In genomic region chr19:28075229-28075628, GRCh38 we compare ENCODE assay signal across 31 cellular contexts.
"Had no signal": no experiment of that assay in that cellular context is flagged by ENCODE, and none has a peak within 500 bp of the region (broad histone marks: within the 10 kb centered on the region; RNA-seq: fewer than 3 reads in every experiment).

No MANE protein-coding gene starts in this region.

- H3K9me3 ChIP-seq: MG63 had no signal

- H3K36me3 ChIP-seq: MG63 had no signal

- ATAC-seq: activated CD8-positive, alpha-beta memory T cell treated with anti-CD3 and anti-CD28 coated beads, Interleukin-2, amount 10 ng/mL, durations not matched to agents 7 days and 5 days; activated naive CD8-positive, alpha-beta T cell treated with anti-CD3 and anti-CD28 coated beads, Interleukin-2, amount 50 U/mL, for 24 hours; PC-3; Right ventricle myocardium inferior; SK-N-SH treated with all-trans-retinoic acid at 6 μM for 48 hours had no signal

- H3K4me3 ChIP-seq: MG63 had no signal

- DNase-seq: activated B cell treated with CpG ODN at 0.5 μM for 24 hours; activated CD4-positive, alpha-beta memory T cell treated with anti-CD3 and anti-CD28 coated beads, Interleukin-2, amount 10 ng/mL, durations not matched to agents 7 days and 5 days; activated CD4-positive, alpha-beta T cell treated with anti-CD3 and anti-CD28 coated beads for 48 hours; activated CD4-positive, CD25-positive, alpha-beta regulatory T cell treated with anti-CD3 and anti-CD28 coated beads, Interleukin-2, amount 50 U/mL, for 72 hours; activated CD8-positive, alpha-beta memory T cell treated with anti-CD3 and anti-CD28 coated beads for 24 hours; activated CD8-positive, alpha-beta memory T cell treated with anti-CD3 and anti-CD28 coated beads, Interleukin-2, amount 10 ng/mL, durations not matched to agents 7 days and 5 days; activated CD8-positive, alpha-beta memory T cell treated with anti-CD3 and anti-CD28 coated beads, Interleukin-2, amount 50 U/mL, for 48 hours; activated effector memory CD4-positive, alpha-beta T cell treated with Interleukin-2 at 50 U/mL for 16 hours; activated naive CD4-positive, alpha-beta T cell treated with anti-CD3 and anti-CD28 coated beads, Interleukin-2, amount 10 ng/mL, durations not matched to agents 7 days and 5 days; activated naive CD8-positive, alpha-beta T cell treated with anti-CD3 and anti-CD28 coated beads, Interleukin-2, amount 50 U/mL, for 24 hours; activated T-cell treated with anti-CD3 and anti-CD28 coated beads, Interleukin-2, amount 50 U/mL, for 48 hours; anterior cingulate cortex; caudate nucleus; MG63; NCI-H1092; NCI-H1436 treated with DMSO at 0.1 percent for 48 hours; NCI-H1694 treated with DMSO at 0.1 percent for 48 hours; NCI-H2029; NCI-H510A; NCI-H526; NCI-H748 treated with DMSO at 0.1 percent for 48 hours; PC-3; SIG-M5; SW 1271; T-helper 1 cell; T-helper 2 cell; T-helper 9 cell had no signal

- H3K27ac ChIP-seq: RWPE1, VCaP had no signal
